ENCODE assay signal across 26 cellular contexts in the genomic region with DNA sequence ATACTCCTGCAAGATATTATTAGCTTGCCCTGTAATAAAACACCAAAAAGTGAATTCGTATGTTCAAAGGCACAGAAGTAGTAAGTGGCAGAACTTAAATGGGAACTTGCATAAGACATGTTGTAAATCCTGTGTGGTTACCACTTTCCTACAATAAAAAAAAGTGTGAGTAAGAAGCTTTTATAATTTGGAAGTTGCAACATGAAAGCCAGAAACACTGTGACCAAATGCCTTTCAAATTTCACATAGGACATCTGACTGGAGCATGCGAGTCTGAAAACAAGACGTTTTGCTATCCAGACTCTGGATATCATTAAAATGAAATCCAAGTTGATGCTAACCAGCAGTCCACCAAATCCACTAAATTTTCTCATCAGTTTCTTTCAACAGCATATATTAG.
DNase-seq lines count a peak whose midpoint lies in the region; ATAC-seq and TF ChIP-seq lines count a peak whose summit lies in the region.
"Had no signal": no experiment of that assay in that cellular context is flagged by ENCODE, and none has a peak within 500 bp of the region (broad histone marks: within the 10 kb centered on the region; RNA-seq: fewer than 3 reads in every experiment).

No MANE protein-coding gene starts in this region.

- no peak for TF ChIP-seq CTCF in RWPE2 (IDR thresholded peaks at IDR 0.05; ENCODE audit: poor library complexity, severe bottlenecking)
- no peak for TF ChIP-seq CTCF in epithelial cell of esophagus (IDR thresholded peaks at IDR 0.05; ENCODE audit: insufficient read depth, low read depth, low read length, missing control alignments)
- TF ChIP-seq CTCF in endothelial cell (IDR thresholded peaks at IDR 0.05; ENCODE audit: unreplicated experiment): no peak

- no peak overlapping the region for H3K4me3 Mint-ChIP-seq in endothelial cell (ENCODE audit: unreplicated experiment)
- H3K4me3 Mint-ChIP-seq: activated CD4-positive, alpha-beta memory T cell treated with anti-CD3 and anti-CD28 coated beads for 36 hours; activated naive CD4-positive, alpha-beta T cell treated with anti-CD3 and anti-CD28 coated beads for 36 hours; H9; IgD-negative memory B cell; nephron progenitor cell had no signal

- no peaks in the 10 kb centered on the region for H3K36me3 ChIP-seq in RWPE2 (ENCODE audit: low read depth)
- H3K36me3 ChIP-seq: BE2C, colonic mucosa, prostate gland, upper lobe of right lung had no signal

- peaks cover 20% of the 10 kb centered on the region for H3K4me1 ChIP-seq in RWPE2 (ENCODE audit: insufficient read depth, poor library complexity, severe bottlenecking)
- H3K4me1 ChIP-seq: BE2C, Caco-2, colonic mucosa, prostate gland, upper lobe of right lung had no signal

- H3K27me3 ChIP-seq in RWPE2 (ENCODE audit: insufficient read depth, poor library complexity, severe bottlenecking): no peaks in the 10 kb centered on the region
- H3K27me3 ChIP-seq: BE2C, colonic mucosa, upper lobe of right lung had no signal

- ATAC-seq in RWPE2 (ENCODE audit: low read depth): peak; percentile 66
- ATAC-seq in HG02981 (IDR thresholded peaks at IDR 0.05; ENCODE audit: unreplicated experiment): no peak
- ATAC-seq: left cardiac atrium, upper lobe of right lung had no signal

- H3K4me3 ChIP-seq in RWPE2 (ENCODE audit: severe bottlenecking) (no peak overlapping the region), epithelial cell of esophagus (ENCODE audit: low read length) (no peak overlapping the region), skeletal muscle cell (ENCODE audit: low read depth, low read length) (no peak overlapping the region)
- H3K4me3 ChIP-seq: colonic mucosa, prostate gland, upper lobe of right lung had no signal

- H3K9me3 Mint-ChIP-seq in endothelial cell (ENCODE audit: unreplicated experiment): no peaks in the 10 kb centered on the region

- H3K36me3 Mint-ChIP-seq in endothelial cell (ENCODE audit: low read depth, unreplicated experiment): no peaks in the 10 kb centered on the region
- H3K36me3 Mint-ChIP-seq: activated CD4-positive, alpha-beta memory T cell treated with anti-CD3 and anti-CD28 coated beads for 36 hours; IgD-negative memory B cell had no signal

- DNase-seq in HS-5 (ENCODE audit: low read depth) (peak; percentile 68), RWPE2 (ENCODE audit: low spot score) (no peak), epithelial cell of esophagus (ENCODE audit: low read depth) (peak; percentile 24), skeletal muscle cell (ENCODE audit: low read depth) (peak; percentile 85), endothelial cell (ENCODE audit: low spot score) (no peak), HuH-7.5 (ENCODE audit: low spot score) (no peak), EL (no peak)
- DNase-seq: activated CD4-positive, alpha-beta memory T cell treated with anti-CD3 and anti-CD28 coated beads for 36 hours; activated naive CD4-positive, alpha-beta T cell treated with anti-CD3 and anti-CD28 coated beads for 36 hours; activated T-cell treated with anti-CD3 and anti-CD28 coated beads, Interleukin-2, amount 50 U/mL, for 1 hour; BE2C; Caco-2; colonic mucosa; H9; left cardiac atrium; NCI-H1048; NCI-H2029 treated with DMSO at 0.1 percent for 48 hours; nephron progenitor cell; NK-92 treated with Interleukin-12 subunit alpha and Interleukin-12 subunit beta, amount 100 ng/mL, for 24 hours; small intestine; stimulated activated CD4-positive, alpha-beta T cell treated with anti-CD3 and anti-CD28 coated beads, Interleukin-4, amount 100 ng/mL, for 1 hour; T-helper 2 cell; upper lobe of right lung had no signal

- H3K27me3 Mint-ChIP-seq in endothelial cell (ENCODE audit: unreplicated experiment): no peaks in the 10 kb centered on the region
- H3K27me3 Mint-ChIP-seq: activated CD4-positive, alpha-beta memory T cell treated with anti-CD3 and anti-CD28 coated beads for 36 hours; IgD-negative memory B cell had no signal

- H3K9me3 ChIP-seq in RWPE2 (ENCODE audit: severe bottlenecking): no peaks in the 10 kb centered on the region
- H3K9me3 ChIP-seq: BE2C, Caco-2, colonic mucosa, prostate gland, upper lobe of right lung had no signal

- no peaks in the 10 kb centered on the region for H3K4me1 Mint-ChIP-seq in endothelial cell (ENCODE audit: unreplicated experiment)
- H3K4me1 Mint-ChIP-seq: H9, IgD-negative memory B cell, nephron progenitor cell had no signal

- no peak overlapping the region for H3K27ac ChIP-seq in RWPE2 (ENCODE audit: poor library complexity, severe bottlenecking)
- H3K27ac ChIP-seq: colonic mucosa, prostate gland, upper lobe of right lung had no signal

- H3K27ac Mint-ChIP-seq in endothelial cell (ENCODE audit: unreplicated experiment): no peak overlapping the region
- H3K27ac Mint-ChIP-seq: activated CD4-positive, alpha-beta memory T cell treated with anti-CD3 and anti-CD28 coated beads for 36 hours; activated naive CD4-positive, alpha-beta T cell treated with anti-CD3 and anti-CD28 coated beads for 36 hours; H9; IgD-negative memory B cell; nephron progenitor cell had no signal

Comparison
In these comparisons a context has a peak if more than half of its experiments do, and no peak if none do; other contexts are left out.
1. DNase-seq: peak in HS-5 (single experiment), epithelial cell of esophagus (single experiment) and skeletal muscle cell (single experiment); none in RWPE2 (single experiment), endothelial cell (single experiment), HuH-7.5 (single experiment) and EL (single experiment).